17 cellular contexts compared by ENCODE assay signal in genomic region chr4:173518419-173519102, GRCh38. TPM values are rescaled to one million over a fixed set of nuclear protein-coding genes. Genes with fewer than 3 reads are reported as not detected.
A peak's percentile ranks its signal among the peaks of the same experiment; 100 is the strongest.
DNase-seq lines count a peak whose midpoint lies in the region; TF ChIP-seq lines count a peak whose summit lies in the region.
"Had no signal": no experiment of that assay in that cellular context is flagged by ENCODE, and none has a peak within 500 bp of the region (broad histone marks: within the 10 kb centered on the region; RNA-seq: fewer than 3 reads in every experiment).

No MANE protein-coding gene starts in this region.

- no peak overlapping the region for H2BK5ac ChIP-seq in neuronal stem cell (ENCODE audit: low read length)

- no peak overlapping the region for H3K4me2 ChIP-seq in neuronal stem cell (ENCODE audit: insufficient read depth, low read length, poor library complexity, severe bottlenecking)

- H3K9me3 Mint-ChIP-seq in glutamatergic neuron (ENCODE audit: unreplicated experiment) (peaks cover 19% of the 10 kb centered on the region), chondrocyte (ENCODE audit: low read depth) (peaks cover 7% of the 10 kb centered on the region)

- peaks cover 11% of the 10 kb centered on the region for H3K36me3 ChIP-seq in BE2C
- no peaks in the 10 kb centered on the region for H3K36me3 ChIP-seq in NT2/D1 (ENCODE audit: insufficient read depth, insufficient read length, low read length)
- H3K36me3 ChIP-seq in neuronal stem cell (replicated peaks in 1 of 2; ENCODE audit: control insufficient read depth in 2 of 2, insufficient read depth in 2 of 2, low read length in 2 of 2): no peaks in the 10 kb centered on the region
- H3K36me3 ChIP-seq: thyroid gland had no signal

- no peak overlapping the region for H3K18ac ChIP-seq in neuronal stem cell (ENCODE audit: low read length)

- H2BK12ac ChIP-seq in neuronal stem cell (ENCODE audit: low read length): no peak overlapping the region

- H3K4ac ChIP-seq in neuronal stem cell (ENCODE audit: low read length): no peak overlapping the region

- no peak overlapping the region for H3K27ac ChIP-seq in neuronal stem cell (replicated peaks; ENCODE audit: low read length)
- H3K27ac ChIP-seq: BLaER1 treated with 17β-estradiol and CSF1 and Interleukin-3, amounts not matched to agents 10 nM and 100 nM; epithelial cell of prostate; parathyroid adenoma had no signal

- H2BK15ac ChIP-seq in neuronal stem cell (ENCODE audit: low read length): no peak overlapping the region

- H3K4me3 ChIP-seq in BE2C (ENCODE audit: low read depth, low read length) (peak overlapping the region; percentile 99), NT2/D1 (ENCODE audit: insufficient read length, low read depth) (peak overlapping the region; percentile 6), neuronal stem cell (ENCODE audit: low read length in 2 of 2) (no peak overlapping the region)
- H3K4me3 ChIP-seq: BLaER1 treated with 17β-estradiol and CSF1 and Interleukin-3, amounts not matched to agents 10 nM and 100 nM; thyroid gland had no signal

- peak overlapping the region; percentile 84 for H3K4me3 Mint-ChIP-seq in glutamatergic neuron (ENCODE audit: unreplicated experiment)
- H3K4me3 Mint-ChIP-seq in chondrocyte (ENCODE audit: unreplicated experiment): no peak overlapping the region

- peaks cover 29% of the 10 kb centered on the region for H3K27me3 Mint-ChIP-seq in glutamatergic neuron (ENCODE audit: unreplicated experiment)
- peaks cover 87% of the 10 kb centered on the region for H3K27me3 Mint-ChIP-seq in chondrocyte (ENCODE audit: low read depth)

- H3K27me3 ChIP-seq in BE2C (no peaks in the 10 kb centered on the region), NT2/D1 (ENCODE audit: insufficient read depth, insufficient read length) (peaks cover 100% of the 10 kb centered on the region), neuronal stem cell (ENCODE audit: control insufficient read depth in 3 of 3, insufficient read depth in 3 of 3, low read depth in 1 of 3, low read length in 3 of 3) (peaks cover 66 to 100% (median 99%) of the 10 kb centered on the region in 3 experiments)

- H4K8ac ChIP-seq in neuronal stem cell (ENCODE audit: low read depth, low read length): no peak overlapping the region

- DNase-seq in BE2C (peak; percentile 71), NT2/D1 (ENCODE audit: low read depth, low spot score) (no peak), glutamatergic neuron (no peak), neuronal stem cell (ENCODE audit: low spot score) (no peak), chondrocyte (ENCODE audit: low spot score) (no peak), HuH-7.5 (ENCODE audit: low spot score) (no peak), NAMALWA (ENCODE audit: low spot score) (no peak)
- no peak for DNase-seq in activated CD4-positive, alpha-beta T cell treated with anti-CD3 and anti-CD28 coated beads, Interleukin-2, amount 50 U/mL, for 48 hours
- DNase-seq: amniotic stem cell; Karpas-422; NCI-H2029 treated with DMSO at 0.1 percent for 48 hours; stimulated activated CD4-positive, alpha-beta T cell treated with anti-CD3 and anti-CD28 coated beads, Interleukin-4, amount 100 ng/mL, for 4 hours; thyroid gland had no signal

- H3K23ac ChIP-seq in neuronal stem cell (ENCODE audit: low read depth, low read length, poor library complexity): no peak overlapping the region

- H3K4me1 Mint-ChIP-seq in glutamatergic neuron (ENCODE audit: low read depth, unreplicated experiment) (peaks cover 34% of the 10 kb centered on the region), chondrocyte (ENCODE audit: low read depth) (peaks cover 33% of the 10 kb centered on the region)

- WGBS in neuronal stem cell (ENCODE audit: extremely low coverage in 2 of 2, insufficient read length in 2 of 2, insufficient replicate concordance in 1 of 2), 2 donors: no CpG with 5 or more reads among the region's 42 CpGs

- H3K36me3 Mint-ChIP-seq in glutamatergic neuron (ENCODE audit: unreplicated experiment) (peaks cover 7% of the 10 kb centered on the region), chondrocyte (ENCODE audit: low read depth) (peaks cover 8% of the 10 kb centered on the region)

- H3K9me3 ChIP-seq in BE2C (no peaks in the 10 kb centered on the region), NT2/D1 (ENCODE audit: insufficient read depth, low read length) (no peaks in the 10 kb centered on the region), neuronal stem cell (replicated peaks in 1 of 2; ENCODE audit: control insufficient read depth in 2 of 2, insufficient read depth in 1 of 2, low read depth in 1 of 2, low read length in 2 of 2) (no peaks in the 10 kb centered on the region)
- H3K9me3 ChIP-seq: thyroid gland had no signal

- H3K4me1 ChIP-seq in BE2C: peaks cover 19% of the 10 kb centered on the region
- peaks cover 3% of the 10 kb centered on the region for H3K4me1 ChIP-seq in NT2/D1 (ENCODE audit: insufficient read depth, insufficient read length)
- H3K4me1 ChIP-seq in neuronal stem cell (ENCODE audit: control insufficient read depth in 2 of 2, insufficient read depth in 1 of 2, low read depth in 1 of 2, low read length in 2 of 2): peaks cover 4% of the 10 kb centered on the region in 2 donors
- H3K4me1 ChIP-seq: parathyroid adenoma had no signal

- H3K14ac ChIP-seq in neuronal stem cell (ENCODE audit: low read length): no peak overlapping the region

- no peak for TF ChIP-seq CTCF in BE2C (IDR thresholded peaks at IDR 0.05; ENCODE audit: low read depth, low read length)
- TF ChIP-seq CTCF in glutamatergic neuron (IDR thresholded peaks at IDR 0.05; ENCODE audit: partially characterized antibody, unreplicated experiment): no peak
- no peak for TF ChIP-seq CTCF in chondrocyte (IDR thresholded peaks at IDR 0.05)

- H3K27ac Mint-ChIP-seq in glutamatergic neuron (ENCODE audit: unreplicated experiment): peak overlapping the region; percentile 85
- H3K27ac Mint-ChIP-seq in chondrocyte (ENCODE audit: unreplicated experiment): no peak overlapping the region

- H3K9ac ChIP-seq in NT2/D1 (ENCODE audit: insufficient read length, low read depth) (no peak overlapping the region), neuronal stem cell (ENCODE audit: low read depth, low read length, poor library complexity) (no peak overlapping the region)
- H3K9ac ChIP-seq: BLaER1 treated with 17β-estradiol and CSF1 and Interleukin-3, amounts not matched to agents 10 nM and 100 nM; parathyroid adenoma had no signal

- H3K79me1 ChIP-seq in neuronal stem cell (ENCODE audit: low read depth, low read length): no peaks in the 10 kb centered on the region

- H2BK120ac ChIP-seq in neuronal stem cell (ENCODE audit: low read depth, low read length): no peak overlapping the region

- H4K91ac ChIP-seq in neuronal stem cell (ENCODE audit: low read depth, low read length, poor library complexity): no peak overlapping the region

- H2AK5ac ChIP-seq in neuronal stem cell (ENCODE audit: low read depth, low read length): no peak overlapping the region

- H2AFZ ChIP-seq in neuronal stem cell (ENCODE audit: low read length): peak overlapping the region; percentile 17
- H2AFZ ChIP-seq: parathyroid adenoma had no signal

RNA-seq across cellular contexts. Expression of gene HAND2, which starts 11.5 kb away (rescaled TPM):
- 244 TPM for polyA plus RNA-seq in BE2C (2012; ENCODE audit: insufficient read depth, insufficient read length, low read depth)
- total RNA-seq in glutamatergic neuron (ENCODE audit: unreplicated experiment): not detected
- polyA plus RNA-seq in neuronal stem cell (2013, experiment 1 of 2): 0.06 TPM
- polyA plus RNA-seq in neuronal stem cell (2013, experiment 2 of 2): 0.12 TPM
- not detected in 3 replicates for total RNA-seq in chondrocyte
- total RNA-seq: kidney epithelial cell had no signal

Comparison
In these comparisons a context has a peak if more than half of its experiments do, and no peak if none do; other contexts are left out.
1. H3K4me3 ChIP-seq: peak in BE2C (single experiment) and NT2/D1 (single experiment); none in neuronal stem cell (0 of 2).